Comparison of ENCODE assay signal across 1 cellular context in the genomic region with DNA sequence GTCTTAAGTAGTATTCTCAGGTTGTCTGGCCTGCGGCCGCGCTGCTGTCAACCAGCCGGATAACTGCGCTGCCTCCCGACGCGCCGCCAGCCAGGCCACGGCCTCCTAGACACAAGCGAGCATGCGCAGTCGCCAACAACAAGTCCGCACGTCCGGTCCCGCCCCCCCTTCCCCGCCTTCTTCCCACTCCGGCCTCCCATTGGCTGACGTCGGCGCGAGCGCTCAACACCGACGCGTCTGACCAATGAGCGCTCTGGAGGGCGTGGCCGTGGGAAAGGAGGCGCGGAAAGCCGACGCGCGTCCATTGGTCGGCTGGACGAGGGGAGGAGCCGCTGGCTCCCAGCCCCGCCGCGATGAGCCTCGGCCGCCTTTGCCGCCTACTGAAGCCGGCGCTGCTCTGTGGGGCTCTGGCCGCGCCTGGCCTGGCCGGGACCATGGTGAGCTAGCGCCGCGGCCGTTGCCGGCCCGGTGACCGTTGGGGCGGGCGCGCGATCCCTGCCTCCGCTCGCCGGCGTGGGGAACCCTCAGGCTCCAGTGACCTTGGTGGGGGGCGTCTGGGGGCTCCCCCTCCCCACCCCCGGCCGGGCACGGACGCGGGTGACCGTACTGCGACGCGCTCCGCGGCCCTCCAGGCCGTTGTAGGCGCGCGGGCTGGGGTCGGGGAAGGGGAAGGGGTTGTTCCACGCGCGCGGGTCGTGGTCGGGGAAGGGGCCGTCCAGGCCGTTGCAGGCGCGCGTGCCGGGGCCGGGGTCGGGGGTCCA.
TF ChIP-seq lines count a peak whose summit lies in the region.

A gene with protein sequence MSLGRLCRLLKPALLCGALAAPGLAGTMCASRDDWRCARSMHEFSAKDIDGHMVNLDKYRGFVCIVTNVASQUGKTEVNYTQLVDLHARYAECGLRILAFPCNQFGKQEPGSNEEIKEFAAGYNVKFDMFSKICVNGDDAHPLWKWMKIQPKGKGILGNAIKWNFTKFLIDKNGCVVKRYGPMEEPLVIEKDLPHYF (plus strand): TSS at position 304 of the 761 bp plus-strand sequence. CDS start 50 bp downstream, at position 354.

TF ChIP-seq in K562, 482 proteins besides CTCF, POLR2A, EP300 and RAD21 (continued from another document and continues in another):
- no peak for TF ChIP-seq TCFL5 (CRISPR knock-in tag; conservative IDR thresholded peaks at IDR 0.05)
- no peak for TF ChIP-seq ARNT (IDR thresholded peaks at IDR 0.05)
- TF ChIP-seq, protein P1, sequence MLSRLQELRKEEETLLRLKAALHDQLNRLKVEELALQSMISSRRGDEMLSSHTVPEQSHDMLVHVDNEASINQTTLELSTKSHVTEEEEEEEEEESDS (CRISPR knock-in tag; IDR thresholded peaks at IDR 0.05): no peak
- TF ChIP-seq, protein P2, sequence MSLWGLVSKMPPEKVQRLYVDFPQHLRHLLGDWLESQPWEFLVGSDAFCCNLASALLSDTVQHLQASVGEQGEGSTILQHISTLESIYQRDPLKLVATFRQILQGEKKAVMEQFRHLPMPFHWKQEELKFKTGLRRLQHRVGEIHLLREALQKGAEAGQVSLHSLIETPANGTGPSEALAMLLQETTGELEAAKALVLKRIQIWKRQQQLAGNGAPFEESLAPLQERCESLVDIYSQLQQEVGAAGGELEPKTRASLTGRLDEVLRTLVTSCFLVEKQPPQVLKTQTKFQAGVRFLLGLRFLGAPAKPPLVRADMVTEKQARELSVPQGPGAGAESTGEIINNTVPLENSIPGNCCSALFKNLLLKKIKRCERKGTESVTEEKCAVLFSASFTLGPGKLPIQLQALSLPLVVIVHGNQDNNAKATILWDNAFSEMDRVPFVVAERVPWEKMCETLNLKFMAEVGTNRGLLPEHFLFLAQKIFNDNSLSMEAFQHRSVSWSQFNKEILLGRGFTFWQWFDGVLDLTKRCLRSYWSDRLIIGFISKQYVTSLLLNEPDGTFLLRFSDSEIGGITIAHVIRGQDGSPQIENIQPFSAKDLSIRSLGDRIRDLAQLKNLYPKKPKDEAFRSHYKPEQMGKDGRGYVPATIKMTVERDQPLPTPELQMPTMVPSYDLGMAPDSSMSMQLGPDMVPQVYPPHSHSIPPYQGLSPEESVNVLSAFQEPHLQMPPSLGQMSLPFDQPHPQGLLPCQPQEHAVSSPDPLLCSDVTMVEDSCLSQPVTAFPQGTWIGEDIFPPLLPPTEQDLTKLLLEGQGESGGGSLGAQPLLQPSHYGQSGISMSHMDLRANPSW (CRISPR knock-in tag; IDR thresholded peaks at IDR 0.05): no peak
- no peak for TF ChIP-seq ZNF316 (IDR thresholded peaks at IDR 0.05)
- TF ChIP-seq, protein P3, sequence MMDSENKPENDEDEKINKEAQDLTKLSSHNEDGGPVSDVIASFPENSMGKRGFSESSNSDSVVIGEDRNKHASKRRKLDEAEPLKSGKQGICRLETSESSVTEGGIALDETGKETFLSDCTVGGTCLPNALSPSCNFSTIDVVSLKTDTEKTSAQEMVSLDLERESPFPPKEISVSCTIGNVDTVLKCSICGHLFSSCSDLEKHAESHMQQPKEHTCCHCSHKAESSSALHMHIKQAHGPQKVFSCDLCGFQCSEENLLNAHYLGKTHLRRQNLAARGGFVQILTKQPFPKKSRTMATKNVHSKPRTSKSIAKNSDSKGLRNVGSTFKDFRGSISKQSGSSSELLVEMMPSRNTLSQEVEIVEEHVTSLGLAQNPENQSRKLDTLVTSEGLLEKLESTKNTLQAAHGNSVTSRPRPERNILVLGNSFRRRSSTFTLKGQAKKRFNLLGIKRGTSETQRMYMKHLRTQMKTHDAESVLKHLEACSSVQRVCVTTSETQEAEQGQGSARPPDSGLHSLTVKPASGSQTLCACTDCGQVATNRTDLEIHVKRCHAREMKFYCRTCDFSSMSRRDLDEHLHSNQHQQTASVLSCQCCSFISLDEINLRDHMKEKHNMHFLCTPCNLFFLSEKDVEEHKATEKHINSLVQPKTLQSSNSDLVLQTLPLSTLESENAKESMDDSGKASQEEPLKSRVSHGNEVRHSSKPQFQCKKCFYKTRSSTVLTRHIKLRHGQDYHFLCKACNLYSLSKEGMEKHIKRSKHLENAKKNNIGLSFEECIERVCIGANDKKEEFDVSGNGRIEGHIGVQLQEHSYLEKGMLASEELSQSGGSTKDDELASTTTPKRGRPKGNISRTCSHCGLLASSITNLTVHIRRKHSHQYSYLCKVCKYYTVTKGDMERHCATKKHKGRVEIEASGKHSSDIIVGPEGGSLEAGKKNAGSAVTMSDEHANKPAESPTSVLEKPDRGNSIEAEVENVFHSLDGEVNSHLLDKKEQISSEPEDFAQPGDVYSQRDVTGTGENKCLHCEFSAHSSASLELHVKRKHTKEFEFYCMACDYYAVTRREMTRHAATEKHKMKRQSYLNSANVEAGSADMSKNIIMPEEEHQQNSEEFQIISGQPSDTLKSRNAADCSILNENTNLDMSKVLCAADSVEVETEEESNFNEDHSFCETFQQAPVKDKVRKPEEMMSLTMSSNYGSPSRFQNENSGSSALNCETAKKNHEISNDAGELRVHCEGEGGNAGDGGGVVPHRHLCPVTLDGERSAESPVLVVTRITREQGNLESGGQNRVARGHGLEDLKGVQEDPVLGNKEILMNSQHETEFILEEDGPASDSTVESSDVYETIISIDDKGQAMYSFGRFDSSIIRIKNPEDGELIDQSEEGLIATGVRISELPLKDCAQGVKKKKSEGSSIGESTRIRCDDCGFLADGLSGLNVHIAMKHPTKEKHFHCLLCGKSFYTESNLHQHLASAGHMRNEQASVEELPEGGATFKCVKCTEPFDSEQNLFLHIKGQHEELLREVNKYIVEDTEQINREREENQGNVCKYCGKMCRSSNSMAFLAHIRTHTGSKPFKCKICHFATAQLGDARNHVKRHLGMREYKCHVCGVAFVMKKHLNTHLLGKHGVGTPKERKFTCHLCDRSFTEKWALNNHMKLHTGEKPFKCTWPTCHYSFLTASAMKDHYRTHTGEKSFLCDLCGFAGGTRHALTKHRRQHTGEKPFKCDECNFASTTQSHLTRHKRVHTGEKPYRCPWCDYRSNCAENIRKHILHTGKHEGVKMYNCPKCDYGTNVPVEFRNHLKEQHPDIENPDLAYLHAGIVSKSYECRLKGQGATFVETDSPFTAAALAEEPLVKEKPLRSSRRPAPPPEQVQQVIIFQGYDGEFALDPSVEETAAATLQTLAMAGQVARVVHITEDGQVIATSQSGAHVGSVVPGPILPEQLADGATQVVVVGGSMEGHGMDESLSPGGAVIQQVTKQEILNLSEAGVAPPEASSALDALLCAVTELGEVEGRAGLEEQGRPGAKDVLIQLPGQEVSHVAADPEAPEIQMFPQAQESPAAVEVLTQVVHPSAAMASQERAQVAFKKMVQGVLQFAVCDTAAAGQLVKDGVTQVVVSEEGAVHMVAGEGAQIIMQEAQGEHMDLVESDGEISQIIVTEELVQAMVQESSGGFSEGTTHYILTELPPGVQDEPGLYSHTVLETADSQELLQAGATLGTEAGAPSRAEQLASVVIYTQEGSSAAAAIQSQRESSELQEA (IDR thresholded peaks at IDR 0.05; ENCODE audit: low read depth): no peak
- TF ChIP-seq CBX3 (IDR thresholded peaks at IDR 0.05; ENCODE audit: borderline replicate concordance in 1 of 2, low read length in 2 of 2): peak in 1 of 2 experiments; percentile 8; a peak in 1 of 3 replicates
- no peak for TF ChIP-seq ZSCAN29 (IDR thresholded peaks at IDR 0.05)
- no peak for TF ChIP-seq PCBP2 (IDR thresholded peaks at IDR 0.05; ENCODE audit: low read depth, low read length, poor library complexity, severe bottlenecking)
- TF ChIP-seq, protein P4, sequence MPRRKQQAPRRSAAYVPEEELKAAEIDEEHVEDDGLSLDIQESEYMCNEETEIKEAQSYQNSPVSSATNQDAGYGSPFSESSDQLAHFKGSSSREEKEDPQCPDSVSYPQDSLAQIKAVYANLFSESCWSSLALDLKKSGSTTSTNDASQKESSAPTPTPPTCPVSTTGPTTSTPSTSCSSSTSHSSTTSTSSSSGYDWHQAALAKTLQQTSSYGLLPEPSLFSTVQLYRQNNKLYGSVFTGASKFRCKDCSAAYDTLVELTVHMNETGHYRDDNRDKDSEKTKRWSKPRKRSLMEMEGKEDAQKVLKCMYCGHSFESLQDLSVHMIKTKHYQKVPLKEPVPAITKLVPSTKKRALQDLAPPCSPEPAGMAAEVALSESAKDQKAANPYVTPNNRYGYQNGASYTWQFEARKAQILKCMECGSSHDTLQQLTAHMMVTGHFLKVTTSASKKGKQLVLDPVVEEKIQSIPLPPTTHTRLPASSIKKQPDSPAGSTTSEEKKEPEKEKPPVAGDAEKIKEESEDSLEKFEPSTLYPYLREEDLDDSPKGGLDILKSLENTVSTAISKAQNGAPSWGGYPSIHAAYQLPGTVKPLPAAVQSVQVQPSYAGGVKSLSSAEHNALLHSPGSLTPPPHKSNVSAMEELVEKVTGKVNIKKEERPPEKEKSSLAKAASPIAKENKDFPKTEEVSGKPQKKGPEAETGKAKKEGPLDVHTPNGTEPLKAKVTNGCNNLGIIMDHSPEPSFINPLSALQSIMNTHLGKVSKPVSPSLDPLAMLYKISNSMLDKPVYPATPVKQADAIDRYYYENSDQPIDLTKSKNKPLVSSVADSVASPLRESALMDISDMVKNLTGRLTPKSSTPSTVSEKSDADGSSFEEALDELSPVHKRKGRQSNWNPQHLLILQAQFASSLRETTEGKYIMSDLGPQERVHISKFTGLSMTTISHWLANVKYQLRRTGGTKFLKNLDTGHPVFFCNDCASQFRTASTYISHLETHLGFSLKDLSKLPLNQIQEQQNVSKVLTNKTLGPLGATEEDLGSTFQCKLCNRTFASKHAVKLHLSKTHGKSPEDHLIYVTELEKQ (CRISPR knock-in tag; IDR thresholded peaks at IDR 0.05): no peak
- peak; percentile 80 for TF ChIP-seq CXXC5 (CRISPR knock-in tag; IDR thresholded peaks at IDR 0.05)
- no peak for TF ChIP-seq ZNF644 (tag; IDR thresholded peaks at IDR 0.05; ENCODE audit: low read depth)
- no peak for TF ChIP-seq CBFA2T3 (IDR thresholded peaks at IDR 0.05)
- 0 out of 2 replicates have a peak, but pooled peaks have one; percentile 16 for TF ChIP-seq MYC (IDR thresholded peaks at IDR 0.05; ENCODE audit: low read depth, low read length)
- no peak for TF ChIP-seq MYC (CRISPR knock-in tag; IDR thresholded peaks at IDR 0.05; ENCODE audit: borderline replicate concordance, low read depth)
- no peak for TF ChIP-seq TARDBP (IDR thresholded peaks at IDR 0.05)
- TF ChIP-seq, protein P5, sequence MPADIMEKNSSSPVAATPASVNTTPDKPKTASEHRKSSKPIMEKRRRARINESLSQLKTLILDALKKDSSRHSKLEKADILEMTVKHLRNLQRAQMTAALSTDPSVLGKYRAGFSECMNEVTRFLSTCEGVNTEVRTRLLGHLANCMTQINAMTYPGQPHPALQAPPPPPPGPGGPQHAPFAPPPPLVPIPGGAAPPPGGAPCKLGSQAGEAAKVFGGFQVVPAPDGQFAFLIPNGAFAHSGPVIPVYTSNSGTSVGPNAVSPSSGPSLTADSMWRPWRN (IDR thresholded peaks at IDR 0.05; ENCODE audit: low read depth): no peak
- TF ChIP-seq, protein P6, sequence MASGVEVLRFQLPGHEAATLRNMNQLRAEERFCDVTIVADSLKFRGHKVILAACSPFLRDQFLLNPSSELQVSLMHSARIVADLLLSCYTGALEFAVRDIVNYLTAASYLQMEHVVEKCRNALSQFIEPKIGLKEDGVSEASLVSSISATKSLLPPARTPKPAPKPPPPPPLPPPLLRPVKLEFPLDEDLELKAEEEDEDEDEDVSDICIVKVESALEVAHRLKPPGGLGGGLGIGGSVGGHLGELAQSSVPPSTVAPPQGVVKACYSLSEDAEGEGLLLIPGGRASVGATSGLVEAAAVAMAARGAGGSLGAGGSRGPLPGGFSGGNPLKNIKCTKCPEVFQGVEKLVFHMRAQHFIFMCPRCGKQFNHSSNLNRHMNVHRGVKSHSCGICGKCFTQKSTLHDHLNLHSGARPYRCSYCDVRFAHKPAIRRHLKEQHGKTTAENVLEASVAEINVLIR (CRISPR knock-in tag; IDR thresholded peaks at IDR 0.05): no peak
- peak; percentile 89; the same call in 1 of the 2 replicates for TF ChIP-seq MTA3 (IDR thresholded peaks at IDR 0.05; ENCODE audit: borderline replicate concordance)
- no peak for TF ChIP-seq ZNF165 (CRISPR knock-in tag; IDR thresholded peaks at IDR 0.05; ENCODE audit: borderline replicate concordance)
- TF ChIP-seq, protein P7, sequence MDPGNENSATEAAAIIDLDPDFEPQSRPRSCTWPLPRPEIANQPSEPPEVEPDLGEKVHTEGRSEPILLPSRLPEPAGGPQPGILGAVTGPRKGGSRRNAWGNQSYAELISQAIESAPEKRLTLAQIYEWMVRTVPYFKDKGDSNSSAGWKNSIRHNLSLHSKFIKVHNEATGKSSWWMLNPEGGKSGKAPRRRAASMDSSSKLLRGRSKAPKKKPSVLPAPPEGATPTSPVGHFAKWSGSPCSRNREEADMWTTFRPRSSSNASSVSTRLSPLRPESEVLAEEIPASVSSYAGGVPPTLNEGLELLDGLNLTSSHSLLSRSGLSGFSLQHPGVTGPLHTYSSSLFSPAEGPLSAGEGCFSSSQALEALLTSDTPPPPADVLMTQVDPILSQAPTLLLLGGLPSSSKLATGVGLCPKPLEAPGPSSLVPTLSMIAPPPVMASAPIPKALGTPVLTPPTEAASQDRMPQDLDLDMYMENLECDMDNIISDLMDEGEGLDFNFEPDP (CRISPR knock-in tag; IDR thresholded peaks at IDR 0.05): no peak
- TF ChIP-seq NFIC (IDR thresholded peaks at IDR 0.05): peak; percentile 61
- peak; percentile 59 for TF ChIP-seq CHD2 (IDR thresholded peaks at IDR 0.05; ENCODE audit: low read depth, low read length)
- no peak for TF ChIP-seq NFE2L1 (tag; IDR thresholded peaks at IDR 0.05; ENCODE audit: borderline replicate concordance, low read depth)
- TF ChIP-seq RBM22 (IDR thresholded peaks at IDR 0.05; ENCODE audit: low read depth, low read length, poor library complexity, severe bottlenecking): peak; percentile 81
- TF ChIP-seq ETS2 (tag; IDR thresholded peaks at IDR 0.05; ENCODE audit: borderline replicate concordance, poor library complexity, severe bottlenecking): no peak
